ENCODE assay signal across 12 cellular contexts in the genomic region with DNA sequence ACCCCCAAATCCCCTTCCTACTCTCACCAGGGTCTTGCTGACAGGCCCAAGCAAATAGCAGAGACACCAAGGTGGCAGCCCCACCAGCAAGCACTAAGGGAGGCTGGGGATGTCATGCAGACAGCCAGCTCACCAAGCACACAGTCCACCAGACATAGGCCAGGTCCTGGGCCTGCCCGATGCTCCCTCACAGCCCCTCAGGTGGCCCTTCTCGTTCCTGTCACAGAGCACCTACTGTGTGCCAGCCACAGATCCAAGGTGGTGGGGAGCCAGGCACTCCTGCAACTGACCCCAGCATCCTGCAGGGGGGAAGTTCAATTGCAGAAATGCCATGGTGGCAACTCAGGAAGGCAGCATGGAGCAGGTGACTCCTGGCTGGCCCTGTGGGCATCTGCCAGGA.
DNase-seq lines count a peak whose midpoint lies in the region; ATAC-seq and TF ChIP-seq lines count a peak whose summit lies in the region.
"Had no signal": no experiment of that assay in that cellular context is flagged by ENCODE, and none has a peak within 500 bp of the region (broad histone marks: within the 10 kb centered on the region; RNA-seq: fewer than 3 reads in every experiment).

No MANE protein-coding gene starts in this region.

- TF ChIP-seq CTCF in CD8-positive, alpha-beta T cell (IDR thresholded peaks at IDR 0.05): no peak
- TF ChIP-seq CTCF in Loucy (conservative IDR thresholded peaks at IDR 0.05; ENCODE audit: low read length): no peak
- no peak for TF ChIP-seq CTCF in dorsolateral prefrontal cortex (IDR thresholded peaks at IDR 0.05 in 54 of 56, conservative IDR thresholded peaks at IDR 0.05 in 2 of 56; ENCODE audit: low read depth in 1 of 56, partially characterized antibody in 56 of 56)
- no peak for TF ChIP-seq CTCF in prostate gland (IDR thresholded peaks at IDR 0.05)

- peak overlapping the region; percentile 73 for H3K27ac Mint-ChIP-seq in CD8-positive, alpha-beta T cell
- H3K27ac Mint-ChIP-seq: progenitor cell of endocrine pancreas had no signal

- H3K9me2 ChIP-seq in Loucy (replicated peaks; ENCODE audit: low read depth, low read length): no peaks in the 10 kb centered on the region

- DNase-seq in CD8-positive, alpha-beta T cell: no peak
- DNase-seq in dorsolateral prefrontal cortex (no peak), posterior vena cava (ENCODE audit: low spot score) (peak; percentile 71), prostate gland (ENCODE audit: low spot score) (no peak), NCI-H69 (lab: John Stamatoyannopoulos, UW) (no peak), amygdala (lab: John Stamatoyannopoulos, UW) (no peak)
- DNase-seq: NCI-H1417 treated with DMSO at 0.1 percent for 48 hours; NK-92 treated with Interleukin-12 subunit alpha and Interleukin-12 subunit beta, amount 100 ng/mL, for 24 hours had no signal

- peak overlapping the region; percentile 19 for H3K4me3 Mint-ChIP-seq in CD8-positive, alpha-beta T cell

- intact Hi-C loops in CD8-positive, alpha-beta T cell (cut with DNase I, micrococcal nuclease): loop anchor here in 1 of 2 experiments (1.0 kb wide), 1 partner anchor 12 kb away; no protein-coding TSS in a partner anchor
- intact Hi-C loops in dorsolateral prefrontal cortex (cut with DNase I) (no loop called here), posterior vena cava (cut with DNase I) (no loop called here), prostate gland (cut with DNase I) (no loop called here)

- no peak overlapping the region for H3K27ac ChIP-seq in CD8-positive, alpha-beta T cell (ENCODE audit: low read depth, low read length)
- H3K27ac ChIP-seq in dorsolateral prefrontal cortex: peak overlapping the region in 30 of 59 donors; percentile 1 to 59 (median 28)
- H3K27ac ChIP-seq in prostate gland: no peak overlapping the region
- H3K27ac ChIP-seq: HL-60 had no signal

- no peaks in the 10 kb centered on the region for H3K9me3 ChIP-seq in CD8-positive, alpha-beta T cell (ENCODE audit: low read length)
- no peaks in the 10 kb centered on the region for H3K9me3 ChIP-seq in Loucy (ENCODE audit: insufficient read depth, low read depth, low read length)
- no peaks in the 10 kb centered on the region for H3K9me3 ChIP-seq in prostate gland

- H3K79me2 ChIP-seq in Loucy (ENCODE audit: insufficient read depth, low read length): peaks cover 94% of the 10 kb centered on the region

- H3F3A ChIP-seq in Loucy (ENCODE audit: low read depth): no peaks in the 10 kb centered on the region

- H3K27me3 Mint-ChIP-seq in CD8-positive, alpha-beta T cell (ENCODE audit: low read depth): no peaks in the 10 kb centered on the region
- H3K27me3 Mint-ChIP-seq: progenitor cell of endocrine pancreas had no signal

- 83% methylated on average over 2 of the region's 2 CpGs for WGBS in prostate gland

- H3K36me3 ChIP-seq in CD8-positive, alpha-beta T cell (ENCODE audit: insufficient read depth, low read length): no peaks in the 10 kb centered on the region
- H3K36me3 ChIP-seq in Loucy (ENCODE audit: insufficient read depth, low read length) (no peaks in the 10 kb centered on the region), prostate gland (no peaks in the 10 kb centered on the region)

- peaks cover 78% of the 10 kb centered on the region for H3K4me1 ChIP-seq in CD8-positive, alpha-beta T cell (ENCODE audit: insufficient read depth, low read length)
- H3K4me1 ChIP-seq in Loucy (ENCODE audit: insufficient read depth, low read length, poor library complexity, severe bottlenecking) (peaks cover 33% of the 10 kb centered on the region), prostate gland (replicated peaks) (peaks cover 11% of the 10 kb centered on the region)

- no peak overlapping the region for H2AFZ ChIP-seq in Loucy (ENCODE audit: low read length)

- TF ChIP-seq POLR2A in prostate gland (IDR thresholded peaks at IDR 0.05): no peak

- H3K9me3 Mint-ChIP-seq in CD8-positive, alpha-beta T cell: no peaks in the 10 kb centered on the region

- H3K36me3 Mint-ChIP-seq in CD8-positive, alpha-beta T cell: peaks cover 7% of the 10 kb centered on the region

- CTCF ChIA-PET in CD8-positive, alpha-beta T cell (lab: Charles Lee): interaction anchor here (2.7 kb wide), 1 partner anchor 46 kb away, joined by 14 read pairs; no protein-coding TSS in a partner anchor

- peak overlapping the region; percentile 25 for H3K4me2 ChIP-seq in Loucy (ENCODE audit: low read depth, low read length, poor library complexity, severe bottlenecking)

- no peak overlapping the region for H3K4me3 ChIP-seq in CD8-positive, alpha-beta T cell (ENCODE audit: low read depth, low read length)
- H3K4me3 ChIP-seq in Loucy (ENCODE audit: low read length, poor library complexity, severe bottlenecking): no peak overlapping the region
- H3K4me3 ChIP-seq in dorsolateral prefrontal cortex: no peak overlapping the region
- no peak overlapping the region for H3K4me3 ChIP-seq in prostate gland

- no peak for ATAC-seq in CD8-positive, alpha-beta T cell
- no peak for ATAC-seq in HG03139 (IDR thresholded peaks at IDR 0.05; ENCODE audit: unreplicated experiment)

- peaks cover 58% of the 10 kb centered on the region for H4K20me1 ChIP-seq in Loucy (ENCODE audit: insufficient read depth, low read length, poor library complexity, severe bottlenecking)

- POLR2A ChIA-PET in CD8-positive, alpha-beta T cell (lab: Charles Lee): interaction anchor here (2.3 to 3.5 kb wide), 2 partner anchors 9 to 11 kb away, joined by 6 to 21 read pairs; no protein-coding TSS in a partner anchor

- peak overlapping the region; percentile 10 for H3K9ac ChIP-seq in Loucy (ENCODE audit: low read depth, low read length, poor library complexity, severe bottlenecking)

- H3K4me1 Mint-ChIP-seq in CD8-positive, alpha-beta T cell (ENCODE audit: low read depth): peaks cover 80% of the 10 kb centered on the region

- no peaks in the 10 kb centered on the region for H3K27me3 ChIP-seq in CD8-positive, alpha-beta T cell (ENCODE audit: insufficient read depth, low read length)
- H3K27me3 ChIP-seq in Loucy (ENCODE audit: insufficient read depth, low read length, poor library complexity, severe bottlenecking) (no peaks in the 10 kb centered on the region), dorsolateral prefrontal cortex (no peaks in the 10 kb centered on the region), prostate gland (replicated peaks; ENCODE audit: insufficient read depth) (no peaks in the 10 kb centered on the region)

Comparison
In these comparisons a context has a peak if more than half of its experiments do, and no peak if none do; other contexts are left out.
1. H3K27ac ChIP-seq: peak in dorsolateral prefrontal cortex (30 of 59); none in CD8-positive, alpha-beta T cell (single experiment) and prostate gland (0 of 2).